8 cellular contexts compared by ENCODE assay signal in the genomic region with DNA sequence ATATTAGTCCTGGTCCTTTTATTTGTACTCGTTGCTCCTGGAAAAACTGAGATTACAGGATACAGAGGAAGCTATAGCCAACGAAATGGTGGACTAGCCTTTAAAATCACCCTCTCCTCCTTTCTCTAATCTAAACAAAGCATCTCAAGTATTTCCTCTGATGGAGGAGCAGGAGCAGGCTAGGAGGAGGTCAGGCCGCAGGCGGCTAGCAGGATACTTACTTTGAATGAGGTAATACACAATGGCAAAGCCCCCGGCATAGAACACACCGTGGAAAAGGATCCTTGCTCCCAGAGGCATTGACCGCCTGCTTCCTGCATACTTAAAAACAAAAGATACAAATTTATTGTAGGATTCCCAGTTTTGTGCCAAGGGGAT.
DNase-seq lines count a peak whose midpoint lies in the region; ATAC-seq and TF ChIP-seq lines count a peak whose summit lies in the region.

No MANE protein-coding gene starts in this region.

- POLR2A ChIA-PET in Caco-2 (lab: Charles Lee) = no interaction called here

- no peak for TF ChIP-seq POLR2A in suprapubic skin (IDR thresholded peaks at IDR 0.05)

- H3K36me3 Mint-ChIP-seq in T-helper 1 cell treated with Interleukin-12 subunit alpha and Interleukin-12 subunit beta and Interleukin-4 antibody, amounts not matched to agents 30 μg/mL and 1 μg/mL, for 36 hours (ENCODE audit: low read depth) = peaks cover 42% of the 10 kb centered on the region
- H3K36me3 Mint-ChIP-seq in Caco-2 (ENCODE audit: insufficient read depth, unreplicated experiment) = peaks cover 49% of the 10 kb centered on the region

- H3K9me3 ChIP-seq in suprapubic skin (no peaks in the 10 kb centered on the region), Caco-2 (no peaks in the 10 kb centered on the region)

- H3K27ac Mint-ChIP-seq in T-helper 1 cell treated with Interleukin-12 subunit alpha and Interleukin-12 subunit beta and Interleukin-4 antibody, amounts not matched to agents 30 μg/mL and 1 μg/mL, for 36 hours = peak overlapping the region; percentile 84
- H3K27ac Mint-ChIP-seq in Caco-2 (ENCODE audit: unreplicated experiment) = no peak overlapping the region

- peak overlapping the region; percentile 73 for H3K4me3 Mint-ChIP-seq in T-helper 1 cell treated with Interleukin-12 subunit alpha and Interleukin-12 subunit beta and Interleukin-4 antibody, amounts not matched to agents 30 μg/mL and 1 μg/mL, for 36 hours
- H3K4me3 Mint-ChIP-seq in Caco-2 (ENCODE audit: unreplicated experiment) = no peak overlapping the region

- H3K4me3 ChIP-seq in suprapubic skin = no peak overlapping the region
- no peak overlapping the region for H3K4me3 ChIP-seq in Caco-2 (ENCODE audit: low read depth, low read length)

- intact Hi-C loops in Caco-2 (cut with micrococcal nuclease; ENCODE audit: unreplicated experiment) = loop anchor here (10.0 kb wide), 1 partner anchor 187 kb away; no protein-coding TSS in a partner anchor

- H3K36me3 ChIP-seq in suprapubic skin (peaks cover 22% of the 10 kb centered on the region), Caco-2 (ENCODE audit: control insufficient read depth, insufficient read depth, low read length) (peaks cover 2% of the 10 kb centered on the region)

- peaks cover 87% of the 10 kb centered on the region for H3K4me1 Mint-ChIP-seq in T-helper 1 cell treated with Interleukin-12 subunit alpha and Interleukin-12 subunit beta and Interleukin-4 antibody, amounts not matched to agents 30 μg/mL and 1 μg/mL, for 36 hours (ENCODE audit: low read depth)
- H3K4me1 Mint-ChIP-seq in Caco-2 (ENCODE audit: low read depth, unreplicated experiment) = no peaks in the 10 kb centered on the region

- H3K9me3 Mint-ChIP-seq in T-helper 1 cell treated with Interleukin-12 subunit alpha and Interleukin-12 subunit beta and Interleukin-4 antibody, amounts not matched to agents 30 μg/mL and 1 μg/mL, for 36 hours = no peaks in the 10 kb centered on the region
- H3K9me3 Mint-ChIP-seq in Caco-2 (ENCODE audit: unreplicated experiment) = no peaks in the 10 kb centered on the region

- 43 to 59% (median 44%) methylated on average over 7 of the region's 7 CpGs for WGBS in adipose tissue, 3 donors
- WGBS in suprapubic skin = 43% methylated on average over 7 of the region's 7 CpGs

- H3K27me3 Mint-ChIP-seq in T-helper 1 cell treated with Interleukin-12 subunit alpha and Interleukin-12 subunit beta and Interleukin-4 antibody, amounts not matched to agents 30 μg/mL and 1 μg/mL, for 36 hours (ENCODE audit: low read depth) = no peaks in the 10 kb centered on the region
- no peaks in the 10 kb centered on the region for H3K27me3 Mint-ChIP-seq in Caco-2 (ENCODE audit: insufficient read depth, unreplicated experiment)

- H3K27me3 ChIP-seq in suprapubic skin = no peaks in the 10 kb centered on the region
- no peaks in the 10 kb centered on the region for H3K27me3 ChIP-seq in Caco-2 (replicated peaks; ENCODE audit: control insufficient read depth, insufficient read depth, low read length)

- CTCF ChIA-PET in Caco-2 (lab: Charles Lee) = no interaction called here

- BruUV-seq in Caco-2 (replicated peaks; lab: Mats Ljungman, UMichigan) = no TSS peak

- H3K4me1 ChIP-seq in suprapubic skin (peaks cover 61% of the 10 kb centered on the region), Caco-2 (no peaks in the 10 kb centered on the region)

- TF ChIP-seq CTCF in suprapubic skin (IDR thresholded peaks at IDR 0.05) (no peak), Caco-2 (IDR thresholded peaks at IDR 0.05; ENCODE audit: insufficient read depth in 1 of 2, low read depth in 1 of 2, low read length in 1 of 2, severe bottlenecking in 1 of 2, unreplicated experiment in 1 of 2) (no peak)

- ATAC-seq in GM18861 (IDR thresholded peaks at IDR 0.05; ENCODE audit: unreplicated experiment) = no peak

- no peak for TF ChIP-seq EP300 in suprapubic skin (IDR thresholded peaks at IDR 0.05)

- DNase-seq in T-helper 1 cell (no peak), iPS-NIHi7 (ENCODE audit: extremely low spot score) (peak; percentile 65), suprapubic skin (ENCODE audit: low spot score in 2 of 2) (no peak), Caco-2 (no peak), NCI-H1417 (lab: John Stamatoyannopoulos, UW) (no peak)

- peak overlapping the region; percentile 69 for H3K27ac ChIP-seq in adipose tissue (ENCODE audit: low read depth, low read length)
- peak overlapping the region; percentile 89 for H3K27ac ChIP-seq in suprapubic skin
